In genomic region chr1:44111861-44112260, GRCh38 we compare ENCODE assay signal across 3 cellular contexts.
TF ChIP-seq lines count a peak whose summit lies in the region.

No MANE protein-coding gene starts in this region.

TF ChIP-seq in A549, 52 proteins besides CTCF, POLR2A, EP300 and RAD21:
- TF ChIP-seq MAFK (IDR thresholded peaks at IDR 0.05; ENCODE audit: partially characterized antibody) (peak; percentile 26), JUNB (IDR thresholded peaks at IDR 0.05) (no peak), NFE2L2 (conservative IDR thresholded peaks at IDR 0.05; ENCODE audit: low read length) (no peak), ELK1 (IDR thresholded peaks at IDR 0.05; ENCODE audit: low read depth, low read length) (no peak), MAX (IDR thresholded peaks at IDR 0.05) (no peak), HDAC2 (IDR thresholded peaks at IDR 0.05) (no peak)

TF ChIP-seq in HEK293T, 16 proteins besides CTCF, POLR2A, EP300 and RAD21:
- TF ChIP-seq PKNOX1 (IDR thresholded peaks at IDR 0.05), result peak; percentile 45; the same call in 1 of the 2 replicates
- no peak for TF ChIP-seq ZNF384 (IDR thresholded peaks at IDR 0.05)

TF ChIP-seq in HepG2, 621 proteins besides CTCF, POLR2A, EP300 and RAD21:
- peak; percentile 29; the same call in 1 of the 2 replicates for TF ChIP-seq MAFF (IDR thresholded peaks at IDR 0.05; ENCODE audit: low read depth, low read length)
- TF ChIP-seq SUZ12 (IDR thresholded peaks at IDR 0.05; ENCODE audit: low read depth, low read length), result no peak
- TF ChIP-seq MAFK (conservative IDR thresholded peaks at IDR 0.05 in 1 of 2, IDR thresholded peaks at IDR 0.05 in 1 of 2; ENCODE audit: low read length in 2 of 2), result peak; percentile 14 to 62; a peak in 2 of 4 replicates
- TF ChIP-seq KLF6 (CRISPR knock-in tag; IDR thresholded peaks at IDR 0.05), result no peak
- no peak for TF ChIP-seq NBN (conservative IDR thresholded peaks at IDR 0.05)
